30 cellular contexts compared by ENCODE assay signal in the genomic region with DNA sequence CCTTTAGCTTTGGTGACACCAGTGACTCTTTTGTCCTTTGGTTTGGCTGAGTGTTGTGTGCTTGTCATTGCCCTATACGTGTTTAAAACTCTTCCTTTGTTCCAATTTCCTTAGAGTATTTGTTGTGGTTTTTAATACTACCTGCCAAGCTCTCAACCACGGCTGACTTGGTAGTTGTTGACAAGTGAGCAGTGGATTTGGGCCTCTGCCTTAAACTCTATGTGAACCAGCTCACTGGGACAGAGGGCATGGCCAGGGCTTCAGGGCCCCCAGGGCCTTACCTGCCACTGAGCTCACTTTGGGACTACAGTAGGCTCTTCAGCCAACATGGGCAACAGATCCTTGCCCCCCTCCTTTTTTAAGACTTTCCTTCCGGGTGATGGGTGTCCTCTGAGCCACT. TPM values are rescaled to one million over a fixed set of nuclear protein-coding genes. Genes with fewer than 3 reads are reported as not detected.
DNase-seq lines count a peak whose midpoint lies in the region; ATAC-seq and TF ChIP-seq lines count a peak whose summit lies in the region.
"Had no signal": no experiment of that assay in that cellular context is flagged by ENCODE, and none has a peak within 500 bp of the region (broad histone marks: within the 10 kb centered on the region; RNA-seq: fewer than 3 reads in every experiment).

No MANE protein-coding gene starts in this region.

- no peaks in the 10 kb centered on the region for H3K36me3 Mint-ChIP-seq in activated CD8-positive, alpha-beta T cell treated with anti-CD3 and anti-CD28 coated beads for 36 hours (ENCODE audit: low read depth)
- H3K36me3 Mint-ChIP-seq: activated naive CD4-positive, alpha-beta T cell treated with anti-CD3 and anti-CD28 coated beads, Interleukin-2, amount 10 ng/mL, durations not matched to agents 7 days and 5 days; CD14-positive monocyte had no signal

- H3K27me3 Mint-ChIP-seq in activated CD8-positive, alpha-beta T cell treated with anti-CD3 and anti-CD28 coated beads for 36 hours, result no peaks in the 10 kb centered on the region

- H3K9me3 Mint-ChIP-seq in activated CD8-positive, alpha-beta T cell treated with anti-CD3 and anti-CD28 coated beads for 36 hours, result no peaks in the 10 kb centered on the region
- H3K9me3 Mint-ChIP-seq: activated naive CD4-positive, alpha-beta T cell treated with anti-CD3 and anti-CD28 coated beads, Interleukin-2, amount 10 ng/mL, durations not matched to agents 7 days and 5 days; endodermal cell; nephron progenitor cell; stimulated activated memory B cell treated with anti-CD40 and anti-IgM and Interleukin-4, amounts not matched to agents 10 μg/mL and 1 μg/mL and 100 μg/mL, for 72 hours had no signal

- H3K36me3 ChIP-seq in BLaER1, result no peaks in the 10 kb centered on the region
- H3K36me3 ChIP-seq: esophagus muscularis mucosa, ovary, SJSA1, upper lobe of left lung had no signal

- peak overlapping the region; percentile 19; the same call in 1 of the 2 replicates for H3K4me2 ChIP-seq in BLaER1

- H3K4me1 ChIP-seq in BLaER1, result peaks cover 26% of the 10 kb centered on the region
- H3K4me1 ChIP-seq: SJSA1 had no signal

- H3K9me3 ChIP-seq in BLaER1, result no peaks in the 10 kb centered on the region
- H3K9me3 ChIP-seq: esophagus muscularis mucosa, mucosa of descending colon, ovary, SJSA1, upper lobe of left lung had no signal

- H3K9ac ChIP-seq in BLaER1, result no peak overlapping the region
- H3K9ac ChIP-seq: GM23248 had no signal

- H3K27ac Mint-ChIP-seq in activated CD8-positive, alpha-beta T cell treated with anti-CD3 and anti-CD28 coated beads for 36 hours, result peak overlapping the region; percentile 15
- H3K27ac Mint-ChIP-seq: activated B cell treated with CpG ODN at 0.5 μM for 24 hours; CD14-positive monocyte; endodermal cell; nephron progenitor cell; stimulated activated memory B cell treated with anti-CD40 and anti-IgM and Interleukin-4, amounts not matched to agents 10 μg/mL and 1 μg/mL and 100 μg/mL, for 72 hours had no signal

- no peak overlapping the region for H3K4me3 ChIP-seq in BLaER1
- H3K4me3 ChIP-seq: esophagus muscularis mucosa, GM23248, mucosa of descending colon, ovary, SJSA1, upper lobe of left lung had no signal

- no peak overlapping the region for H3K4me3 Mint-ChIP-seq in activated CD8-positive, alpha-beta T cell treated with anti-CD3 and anti-CD28 coated beads for 36 hours
- H3K4me3 Mint-ChIP-seq: activated B cell treated with CpG ODN at 0.5 μM for 24 hours; activated naive CD4-positive, alpha-beta T cell treated with anti-CD3 and anti-CD28 coated beads, Interleukin-2, amount 10 ng/mL, durations not matched to agents 7 days and 5 days; CD14-positive monocyte; endodermal cell; nephron progenitor cell; stimulated activated memory B cell treated with anti-CD40 and anti-IgM and Interleukin-4, amounts not matched to agents 10 μg/mL and 1 μg/mL and 100 μg/mL, for 72 hours had no signal

- H3K27ac ChIP-seq in BLaER1, result no peak overlapping the region
- H3K27ac ChIP-seq: 22Rv1, esophagus muscularis mucosa, GM23248, ovary, SJSA1 had no signal

- H3K4me1 Mint-ChIP-seq in activated CD8-positive, alpha-beta T cell treated with anti-CD3 and anti-CD28 coated beads for 36 hours (ENCODE audit: low read depth), result peaks cover 13% of the 10 kb centered on the region
- H3K4me1 Mint-ChIP-seq: activated B cell treated with CpG ODN at 0.5 μM for 24 hours; CD14-positive monocyte; stimulated activated memory B cell treated with anti-CD40 and anti-IgM and Interleukin-4, amounts not matched to agents 10 μg/mL and 1 μg/mL and 100 μg/mL, for 72 hours had no signal

- CTCF ChIA-PET in activated CD8-positive, alpha-beta T cell treated with anti-CD3 and anti-CD28 coated beads for 36 hours (lab: Charles Lee), result interaction anchor here (0.8 to 2.2 kb wide), 3 partner anchors 15 to 36 kb away, joined by 3 to 16 read pairs (median 3); no protein-coding TSS in a partner anchor

- intact Hi-C loops in activated CD8-positive, alpha-beta T cell treated with anti-CD3 and anti-CD28 coated beads for 36 hours (cut with micrococcal nuclease), result no loop called here
- intact Hi-C loops in left ventricle myocardium superior (cut with micrococcal nuclease), result no loop called here

- no peaks in the 10 kb centered on the region for H3K27me3 ChIP-seq in BLaER1
- H3K27me3 ChIP-seq: ovary, SJSA1, upper lobe of left lung had no signal

- TF ChIP-seq CTCF in activated CD8-positive, alpha-beta T cell treated with anti-CD3 and anti-CD28 coated beads for 36 hours (IDR thresholded peaks at IDR 0.05), result no peak

- POLR2A ChIA-PET in activated CD8-positive, alpha-beta T cell treated with anti-CD3 and anti-CD28 coated beads for 36 hours (lab: Charles Lee), result interaction anchor here (0.7 kb wide), 1 partner anchor 60 kb away, joined by 3 read pairs; no protein-coding TSS in a partner anchor

- DNase-seq in DMS79 treated with DMSO at 0.1 percent for 48 hours (lab: John Stamatoyannopoulos, UW), result peak; percentile 3
- DNase-seq in DMS79 (lab: John Stamatoyannopoulos, UW), result no peak
- DNase-seq in activated CD8-positive, alpha-beta T cell treated with anti-CD3 and anti-CD28 coated beads for 36 hours, result no peak
- DNase-seq in left ventricle myocardium superior, result no peak
- DNase-seq in activated CD4-positive, CD25-positive, alpha-beta regulatory T cell treated with anti-CD3 and anti-CD28 coated beads, Interleukin-2, amount 50 U/mL, for 72 hours, result no peak
- no peak for DNase-seq in left lobe of liver (ENCODE audit: low spot score)
- no peak for DNase-seq in SKM-1 treated with dmso at 0.1 percent for 144 hours (lab: John Stamatoyannopoulos, UW; ENCODE audit: unreplicated experiment)
- DNase-seq: activated B cell treated with CpG ODN at 0.5 μM for 24 hours, EL, foreskin fibroblast, GM23248, IMR-90, kidney, mucosa of descending colon, NCI-H1048, NCI-H1694 treated with DMSO at 0.1 percent for 48 hours, NCI-H2171, nephron progenitor cell, ovary had no signal

- no peaks in the 10 kb centered on the region for H4K20me1 ChIP-seq in BLaER1

- peak; percentile 5 for ATAC-seq in activated CD8-positive, alpha-beta T cell treated with anti-CD3 and anti-CD28 coated beads for 36 hours
- ATAC-seq in left ventricle myocardium superior (peak; percentile 64), left lobe of liver (no peak)

RNA-seq across cellular contexts. Expression of a gene that starts 9.6 kb away (rescaled TPM):
- not detected for total RNA-seq in activated CD8-positive, alpha-beta T cell treated with anti-CD3 and anti-CD28 coated beads for 36 hours
- total RNA-seq in left ventricle myocardium superior (0.05 TPM), left lobe of liver (0.15 TPM)
- total RNA-seq: activated B cell treated with CpG ODN at 0.5 μM for 24 hours, endodermal cell, GM23248, lung microvascular endothelial cell, SJSA1, skeletal muscle tissue had no signal
